8 cellular contexts compared by ENCODE assay signal in the genomic region with DNA sequence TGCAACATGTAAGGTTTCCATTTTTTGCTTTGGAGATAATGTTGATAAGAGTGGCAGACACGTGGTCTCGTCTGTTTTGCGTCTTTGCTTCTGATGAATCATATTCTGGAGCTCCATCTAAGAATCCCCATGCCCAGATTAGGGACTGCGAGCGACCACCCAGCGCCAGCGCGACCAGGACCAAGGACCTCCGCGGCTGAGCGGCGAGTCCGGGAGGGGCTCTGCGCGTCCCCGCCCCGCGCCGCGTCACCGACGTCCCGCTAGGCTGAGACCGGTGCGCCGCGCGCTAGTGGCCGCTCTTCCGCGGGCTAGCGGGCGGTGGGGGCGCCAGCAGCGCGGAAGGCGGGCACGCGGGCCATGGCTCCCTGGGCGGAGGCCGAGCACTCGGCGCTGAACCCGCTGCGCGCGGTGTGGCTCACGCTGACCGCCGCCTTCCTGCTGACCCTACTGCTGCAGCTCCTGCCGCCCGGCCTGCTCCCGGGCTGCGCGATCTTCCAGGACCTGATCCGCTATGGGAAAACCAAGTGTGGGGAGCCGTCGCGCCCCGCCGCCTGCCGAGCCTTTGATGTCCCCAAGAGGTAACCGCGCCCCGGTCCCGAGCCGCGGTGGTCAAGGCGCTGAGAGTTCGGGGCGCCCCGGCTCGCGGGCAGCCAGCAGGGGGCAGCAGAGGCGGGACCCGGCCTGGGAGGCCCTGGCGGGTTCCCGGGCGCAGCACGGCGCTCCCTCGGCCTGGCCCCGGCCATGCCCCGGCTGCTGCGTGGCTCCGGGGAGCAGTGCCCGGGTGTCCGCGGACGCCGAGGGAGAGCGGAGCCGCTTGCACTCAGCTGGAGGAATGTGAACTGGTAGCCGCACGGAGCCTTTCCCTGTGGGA. TPM values are rescaled to one million over a fixed set of nuclear protein-coding genes. Genes with fewer than 3 reads are reported as not detected.
DNase-seq lines count a peak whose midpoint lies in the region; ATAC-seq, FAIRE-seq and TF ChIP-seq lines count a peak whose summit lies in the region.

A gene (plus strand): TSS at position 263 of the 871 bp plus-strand sequence. CDS start 95 bp downstream, at position 358.

- DNase-seq in GM12892 (ENCODE audit: insufficient read length) (peak; percentile 84), NCI-H1092 (lab: John Stamatoyannopoulos, UW) (peak; percentile 78), T-cell (peak; percentile 13 to 83 (median 65)), adrenal gland (peak; percentile 84 to 91 (median 87)), left cardiac atrium (peak; percentile 89), prostate gland (ENCODE audit: low spot score) (peak; percentile 78)

- TF ChIP-seq CTCF in adrenal gland (IDR thresholded peaks at IDR 0.05) (peak; percentile 55 to 97 (median 88)), prostate gland (IDR thresholded peaks at IDR 0.05) (peak; percentile 92 to 97 (median 96))

- H3K9me3 Mint-ChIP-seq in T-cell: no peaks in the 10 kb centered on the region

- POLR2A ChIA-PET in T-cell (lab: Charles Lee): interaction anchor here (0.5 to 0.8 kb wide), 3 partner anchors 43 to 399 kb away, joined by 3 to 4 read pairs (median 3); no protein-coding TSS in a partner anchor

- H3K27ac Mint-ChIP-seq in T-cell: peak within 1 kb of the TSS; percentile 81 to 85

- H3K36me3 ChIP-seq in adrenal gland (replicated peaks in 1 of 2) (no peaks in the 10 kb centered on the region), prostate gland (no peaks in the 10 kb centered on the region), urinary bladder (ENCODE audit: insufficient read depth) (no peaks in the 10 kb centered on the region)

- 0 to 1% (median 0%) methylated on average over 15 to 95 of the region's 95 CpGs for WGBS in adrenal gland, 4 donors
- WGBS in prostate gland: 1% methylated on average over 56 of the region's 95 CpGs
- WGBS in urinary bladder: under 1% methylated on average over 95 of the region's 95 CpGs

- no peaks in the 10 kb centered on the region for H3K36me3 Mint-ChIP-seq in T-cell

- H3K27me3 ChIP-seq in adrenal gland (no peaks in the 10 kb centered on the region), prostate gland (replicated peaks; ENCODE audit: insufficient read depth) (no peaks in the 10 kb centered on the region)

- H3K4me3 Mint-ChIP-seq in T-cell: peak within 1 kb of the TSS; percentile 76 to 89 (median 85)

- FAIRE-seq in GM12892 (lab: Jason Lieb, UNC): peak; percentile 54

- TF ChIP-seq POLR2A in GM12892 (IDR thresholded peaks at IDR 0.05; ENCODE audit: low read depth, low read length) (peak; percentile 75; the same call in 1 of the 2 replicates), adrenal gland (IDR thresholded peaks at IDR 0.05) (peak; percentile 13 to 61), prostate gland (IDR thresholded peaks at IDR 0.05) (peak; percentile 28)

- H3K4me1 Mint-ChIP-seq in T-cell: peaks cover 10 to 19% (median 16%) of the 10 kb centered on the region in 3 donors

- no peaks in the 10 kb centered on the region for H3K27me3 Mint-ChIP-seq in T-cell

- ATAC-seq in HG02623 (IDR thresholded peaks at IDR 0.05; ENCODE audit: unreplicated experiment) (peak; percentile 94), T-cell (replicated peaks in 1 of 4) (peak; percentile 91 to 94 (median 92)), left cardiac atrium (peak; percentile 97 to 98)

- intact Hi-C loops in adrenal gland (cut with DNase I) (loop anchor here (5.0 to 10.0 kb wide), 4 partner anchors 51 to 201 kb away; a partner anchor contains a TSS), left cardiac atrium (cut with DNase I) (loop anchor here (5.0 to 10.0 kb wide), 4 partner anchors 51 to 509 kb away; a partner anchor contains a TSS), prostate gland (cut with DNase I) (loop anchor here (1.0 to 10.0 kb wide), 4 partner anchors 50 to 509 kb away; a partner anchor contains a TSS)

- H3K4me3 ChIP-seq in adrenal gland (peak within 1 kb of the TSS; percentile 17 to 86 (median 61)), prostate gland (peak within 1 kb of the TSS; percentile 69 to 74), urinary bladder (ENCODE audit: low read depth, low read length) (peak within 1 kb of the TSS; percentile 73)

- H3K4me1 ChIP-seq in adrenal gland (replicated peaks in 1 of 2) (peaks cover 10 to 24% of the 10 kb centered on the region in 2 donors), prostate gland (replicated peaks) (peaks cover 5% of the 10 kb centered on the region), urinary bladder (ENCODE audit: insufficient read depth) (peaks cover 3% of the 10 kb centered on the region)

- CTCF ChIA-PET in T-cell (lab: Charles Lee): interaction anchor here (0.5 to 2.0 kb wide), 46 partner anchors 9 to 1632 kb away, joined by 3 to 26 read pairs (median 3); a partner anchor contains a TSS

- H3K27ac ChIP-seq in adrenal gland: peak within 1 kb of the TSS; percentile 87 to 98 (median 97)
- H3K27ac ChIP-seq in prostate gland: peak within 1 kb of the TSS; percentile 93
- H3K27ac ChIP-seq in urinary bladder (ENCODE audit: low read depth): peak within 1 kb of the TSS; percentile 98

- H3K9me3 ChIP-seq in adrenal gland (replicated peaks in 1 of 3) (no peaks in the 10 kb centered on the region), prostate gland (no peaks in the 10 kb centered on the region)

RNA-seq across cellular contexts. Expression of the gene that starts here (rescaled TPM):
- 4.5 TPM for polyA plus RNA-seq in GM12892 (2012; ENCODE audit: missing spikeins)
- total RNA-seq in T-cell (1 to 10 TPM; 3.6 to 6.8 (median 4.1) TPM), adrenal gland (10 to 100 TPM; 12.5 to 28.4 (median 19.1) TPM), left cardiac atrium (10 to 100 TPM; 10.9 to 13.5 TPM), prostate gland (10 to 100 TPM in 1 of 2 donors, 1 to 10 TPM in 1; 6.6 to 14.8 TPM), urinary bladder (9.7 TPM)
- polyA plus RNA-seq in adrenal gland (10 to 100 TPM in 2 of 3 donors, 1 to 10 TPM in 1; 6.8 to 15.8 (median 15.7) TPM), urinary bladder (6.1 TPM)

Comparison
In these comparisons a context has a peak if more than half of its experiments do, and no peak if none do; other contexts are left out.
1. Peak in every context shown above with its lines: DNase-seq, ATAC-seq, H3K4me3 ChIP-seq and H3K27ac ChIP-seq.